In genomic region chr2:165877565-165878550, GRCh38 we compare ENCODE assay signal across 9 cellular contexts.
DNase-seq lines count a peak whose midpoint lies in the region; ATAC-seq lines count a peak whose summit lies in the region.
"Had no signal": no experiment of that assay in that cellular context is flagged by ENCODE, and none has a peak within 500 bp of the region (broad histone marks: within the 10 kb centered on the region; RNA-seq: fewer than 3 reads in every experiment).

No MANE protein-coding gene starts in this region.

- no peaks in the 10 kb centered on the region for H3K4me1 ChIP-seq in HAP-1
- H3K4me1 ChIP-seq: lower lobe of right lung had no signal

- H3K4me3 ChIP-seq in HAP-1 = no peak overlapping the region
- H3K4me3 ChIP-seq: lower lobe of right lung had no signal

- peak overlapping the region; percentile 11 for H3K27ac ChIP-seq in epithelial cell of prostate
- H3K27ac ChIP-seq: lower lobe of right lung had no signal

- peaks cover 10% of the 10 kb centered on the region for H3K36me3 ChIP-seq in HAP-1 (replicated peaks)

- DNase-seq in GM04504 (ENCODE audit: low read depth) = peak; percentile 48
- DNase-seq in epithelial cell of prostate (ENCODE audit: low read depth, low spot score) = peak; percentile 46
- no peak for DNase-seq in DMS79 (lab: John Stamatoyannopoulos, UW)
- no peak for DNase-seq in NCI-H748 treated with DMSO at 0.1 percent for 48 hours (lab: John Stamatoyannopoulos, UW)
- no peak for DNase-seq in HAP-1 (ENCODE audit: low spot score in 2 of 2)
- DNase-seq in stimulated activated CD4-positive, alpha-beta T cell treated with anti-CD3 and anti-CD28 coated beads, Interleukin-12 subunit alpha, Interleukin-12 subunit beta, amount 100 ng/mL, for 4 hours = no peak
- DNase-seq: lower lobe of right lung had no signal

- ATAC-seq in GM21390 (IDR thresholded peaks at IDR 0.05; ENCODE audit: unreplicated experiment) = peak; percentile 65
- peak; percentile 52 for ATAC-seq in HG03558 (IDR thresholded peaks at IDR 0.05; ENCODE audit: extremely low read depth, unreplicated experiment)

- in situ Hi-C loops in HAP-1 (cut with MboI; ENCODE audit: low sequenced_read_pairs) = no loop called here

- no peaks in the 10 kb centered on the region for H3K27me3 ChIP-seq in HAP-1 (ENCODE audit: low read depth)

- no peaks in the 10 kb centered on the region for H3K9me3 ChIP-seq in HAP-1
- H3K9me3 ChIP-seq: lower lobe of right lung had no signal

Comparison
In these comparisons a context has a peak if more than half of its experiments do, and no peak if none do; other contexts are left out.
1. DNase-seq: peak in GM04504 (single experiment) and epithelial cell of prostate (single experiment); none in DMS79 (single experiment), NCI-H748 treated with DMSO at 0.1 percent for 48 hours (single experiment), HAP-1 (0 of 2) and stimulated activated CD4-positive, alpha-beta T cell treated with anti-CD3 and anti-CD28 coated beads, Interleukin-12 subunit alpha, Interleukin-12 subunit beta, amount 100 ng/mL, for 4 hours (single experiment).